ENCODE assay signal across 4 cellular contexts in the genomic region with DNA sequence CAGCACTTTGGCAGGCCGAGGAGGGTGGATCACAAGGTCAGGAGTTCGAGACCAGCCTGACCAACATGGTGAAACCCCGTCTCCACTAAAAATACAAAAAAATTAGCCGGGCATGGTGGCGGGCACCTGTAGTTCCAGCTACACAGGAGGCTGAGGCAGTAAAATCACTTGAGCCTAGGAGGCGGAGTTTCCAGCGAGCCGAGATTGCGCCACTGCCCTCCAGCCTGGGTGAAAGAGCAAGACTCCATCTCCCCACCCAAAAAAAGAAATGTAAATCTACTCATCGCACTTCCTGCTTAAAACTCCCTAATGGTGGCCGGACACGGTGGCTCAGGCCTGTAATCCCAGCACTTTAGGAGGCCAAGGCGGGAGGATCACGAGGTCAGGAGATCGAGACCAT. TPM values are rescaled to one million over a fixed set of nuclear protein-coding genes. Genes with fewer than 3 reads are reported as not detected.
"Had no signal": no experiment of that assay in that cellular context is flagged by ENCODE, and none has a peak within 500 bp of the region (broad histone marks: within the 10 kb centered on the region; RNA-seq: fewer than 3 reads in every experiment).

No MANE protein-coding gene starts in this region.

RNA-seq across cellular contexts. Expression of gene VASN, which starts 22.2 kb away (rescaled TPM):
- total RNA-seq: activated CD4-positive, alpha-beta T cell treated with anti-CD3 and anti-CD28 coated beads, Interleukin-2, amount 10 ng/mL, durations not matched to agents 7 days and 5 days; activated CD8-positive, alpha-beta memory T cell treated with anti-CD3 and anti-CD28 coated beads, Interleukin-2, amount 10 ng/mL, durations not matched to agents 7 days and 5 days; activated CD8-positive, alpha-beta T cell treated with anti-CD3 and anti-CD28 coated beads for 36 hours; T-helper 2 cell treated with Interferon-gamma antibody and Interleukin-4, amounts not matched to agents 100 ng/mL and 5 ng/mL, for 36 hours had no signal
